ENCODE assay signal across 14 cellular contexts in genomic region chr16:86371083-86371803, GRCh38.
DNase-seq lines count a peak whose midpoint lies in the region; ATAC-seq, FAIRE-seq and TF ChIP-seq lines count a peak whose summit lies in the region.
"Had no signal": no experiment of that assay in that cellular context is flagged by ENCODE, and none has a peak within 500 bp of the region (broad histone marks: within the 10 kb centered on the region; RNA-seq: fewer than 3 reads in every experiment).

No MANE protein-coding gene starts in this region.

- H3K4me2 ChIP-seq in GM23338 (no peak overlapping the region), H1 (ENCODE audit: insufficient read depth in 1 of 2, low read depth in 2 of 2, low read length in 2 of 2) (no peak overlapping the region)
- H3K4me2 ChIP-seq: BLaER1 treated with 17β-estradiol and CSF1 and Interleukin-3, amounts not matched to agents 10 nM and 100 nM had no signal

- H3K36me3 ChIP-seq in GM23338 (ENCODE audit: insufficient read depth), result no peaks in the 10 kb centered on the region
- H3K36me3 ChIP-seq in H1 (ENCODE audit: control insufficient read depth in 2 of 4, insufficient read depth in 4 of 4, low read length in 3 of 4), result no peaks in the 10 kb centered on the region
- H3K36me3 ChIP-seq in upper lobe of right lung, result no peaks in the 10 kb centered on the region
- H3K36me3 ChIP-seq: BLaER1 treated with 17β-estradiol and CSF1 and Interleukin-3, amounts not matched to agents 10 nM and 100 nM had no signal

- H3K18ac ChIP-seq in H1 (ENCODE audit: extremely low read depth, low read length), result no peak overlapping the region

- H3K36me3 Mint-ChIP-seq in GM23338 (ENCODE audit: low read depth) (no peaks in the 10 kb centered on the region), neural crest cell (ENCODE audit: low read depth) (peaks cover 8% of the 10 kb centered on the region)
- H3K36me3 Mint-ChIP-seq: CD4-positive, CD25-positive, alpha-beta regulatory T cell had no signal

- H3K4me1 Mint-ChIP-seq in GM23338 (peaks cover 28% of the 10 kb centered on the region), neural crest cell (peaks cover 18% of the 10 kb centered on the region)
- H3K4me1 Mint-ChIP-seq: CD4-positive, CD25-positive, alpha-beta regulatory T cell had no signal

- peaks cover 10% of the 10 kb centered on the region for H3K27me3 Mint-ChIP-seq in GM23338 (ENCODE audit: insufficient read depth, low read depth, poor library complexity)
- H3K27me3 Mint-ChIP-seq in neural crest cell (ENCODE audit: low read depth), result peaks cover 27% of the 10 kb centered on the region
- H3K27me3 Mint-ChIP-seq: CD4-positive, CD25-positive, alpha-beta regulatory T cell had no signal

- no peak for TF ChIP-seq POLR2A in H1 (IDR thresholded peaks at IDR 0.05; ENCODE audit: control extremely low read depth in 1 of 2, low read depth in 2 of 2, low read length in 2 of 2)

- no peak for TF ChIP-seq CTCF in GM23338 (conservative IDR thresholded peaks at IDR 0.05; ENCODE audit: low read depth in 2 of 2)
- no peak for TF ChIP-seq CTCF in H1 (IDR thresholded peaks at IDR 0.05; ENCODE audit: control extremely low read depth in 1 of 3, insufficient read depth in 1 of 3, low read depth in 1 of 3, low read length in 3 of 3)
- TF ChIP-seq CTCF in neural crest cell (conservative IDR thresholded peaks at IDR 0.05), result no peak
- TF ChIP-seq CTCF in upper lobe of right lung (IDR thresholded peaks at IDR 0.05), result no peak

- H3K4me1 ChIP-seq in GM23338 (ENCODE audit: insufficient read depth) (peaks cover 18% of the 10 kb centered on the region), H1 (replicated peaks in 1 of 4; ENCODE audit: control insufficient read depth in 3 of 4, insufficient read depth in 4 of 4, low read length in 3 of 4) (peaks cover 4 to 21% (median 5%) of the 10 kb centered on the region in 4 experiments), upper lobe of right lung (peaks cover 6% of the 10 kb centered on the region)
- H3K4me1 ChIP-seq: BLaER1 treated with 17β-estradiol and CSF1 and Interleukin-3, amounts not matched to agents 10 nM and 100 nM had no signal

- no peak overlapping the region for H2BK5ac ChIP-seq in H1 (ENCODE audit: low read depth, low read length)

- no peak overlapping the region; a peak in 1 of 7 replicates for H3K9ac ChIP-seq in H1 (replicated peaks in 1 of 4; ENCODE audit: extremely low read depth in 1 of 4, low read depth in 3 of 4, low read length in 3 of 4)
- H3K9ac ChIP-seq: BLaER1 treated with 17β-estradiol and CSF1 and Interleukin-3, amounts not matched to agents 10 nM and 100 nM had no signal

- H3K4me3 Mint-ChIP-seq in GM23338, result no peak overlapping the region
- H3K4me3 Mint-ChIP-seq in neural crest cell, result no peak overlapping the region
- H3K4me3 Mint-ChIP-seq: CD4-positive, CD25-positive, alpha-beta regulatory T cell had no signal

- H2BK20ac ChIP-seq in H1 (ENCODE audit: low read length), result 0 out of 2 replicates have a peak overlapping the region, but pooled peaks have one; percentile 27

- H3K9me3 Mint-ChIP-seq in GM23338 (peaks cover 6% of the 10 kb centered on the region), neural crest cell (peaks cover 6% of the 10 kb centered on the region)

- H3K4ac ChIP-seq in H1 (replicated peaks; ENCODE audit: insufficient read length, low read depth, low read length), result no peak overlapping the region

- H4K91ac ChIP-seq in H1 (replicated peaks; ENCODE audit: insufficient read length, low read length), result no peak overlapping the region

- H2AFZ ChIP-seq in GM23338 (peak overlapping the region; percentile 69; the same call in 1 of the 2 replicates), H1 (ENCODE audit: low read length) (no peak overlapping the region)

- H3K14ac ChIP-seq in H1 (ENCODE audit: insufficient read length), result no peak overlapping the region

- H3K79me2 ChIP-seq in GM23338 (replicated peaks; ENCODE audit: insufficient read depth) (no peaks in the 10 kb centered on the region), H1 (ENCODE audit: control insufficient read depth in 1 of 2, insufficient read depth in 2 of 2, low read length in 2 of 2) (no peaks in the 10 kb centered on the region)

- H3K9me3 ChIP-seq in H1 (ENCODE audit: insufficient read depth in 2 of 2, low read depth in 1 of 2, low read length in 1 of 2) (peaks cover 0 to 6% of the 10 kb centered on the region in 2 experiments; a peak in 1 of 4 replicates), upper lobe of right lung (no peaks in the 10 kb centered on the region)

- no peak for ATAC-seq in GM23338
- no peak for ATAC-seq in upper lobe of right lung
- no peak for ATAC-seq in SK-N-SH treated with all-trans-retinoic acid at 6 μM for 48 hours

- H2BK12ac ChIP-seq in H1 (ENCODE audit: low read depth, low read length), result peak overlapping the region; percentile 39; the same call in 1 of the 2 replicates

- H2BK120ac ChIP-seq in H1 (replicated peaks; ENCODE audit: low read depth, low read length), result no peak overlapping the region

- H3K27ac Mint-ChIP-seq in GM23338 (no peak overlapping the region), neural crest cell (ENCODE audit: unreplicated experiment) (no peak overlapping the region)
- H3K27ac Mint-ChIP-seq: CD4-positive, CD25-positive, alpha-beta regulatory T cell had no signal

- DNase-seq in GM23338 (ENCODE audit: low spot score) (no peak), H1 (ENCODE audit: low read depth in 1 of 2, low spot score in 2 of 2) (no peak), neural crest cell (ENCODE audit: low read depth, low spot score) (peak; percentile 9), upper lobe of right lung (peak; percentile 45), SIG-M5 treated with dmso at 0.1 percent for 504 hours (lab: John Stamatoyannopoulos, UW; ENCODE audit: unreplicated experiment) (no peak), pons (ENCODE audit: low spot score) (no peak)
- DNase-seq: ACHN; CD4-positive, CD25-positive, alpha-beta regulatory T cell; DMS53; GF-D8; H7 had no signal

- H3K23ac ChIP-seq in H1 (ENCODE audit: insufficient read length), result no peak overlapping the region

- no peaks in the 10 kb centered on the region for H4K20me1 ChIP-seq in GM23338 (replicated peaks; ENCODE audit: insufficient read depth)
- H4K20me1 ChIP-seq in H1 (replicated peaks in 1 of 2; ENCODE audit: control insufficient read depth in 1 of 2, insufficient read depth in 2 of 2, low read length in 2 of 2), result no peaks in the 10 kb centered on the region
- H4K20me1 ChIP-seq: BLaER1 treated with 17β-estradiol and CSF1 and Interleukin-3, amounts not matched to agents 10 nM and 100 nM had no signal

- H3K23me2 ChIP-seq in H1 (ENCODE audit: low read depth, low read length), result no peaks in the 10 kb centered on the region

- 88% methylated on average over 19 of the region's 20 CpGs; no CpG with 5 or more reads in 1 of the 2 experiments for WGBS in H1 (ENCODE audit: extremely low coverage in 1 of 2, insufficient coverage in 1 of 2, insufficient read length in 1 of 2, insufficient replicate concordance in 2 of 2, low coverage in 1 of 2, low lambda C conversion rate in 2 of 2, missing lambda C conversion rate in 1 of 2), 2 experiments

- no peak overlapping the region for H3K56ac ChIP-seq in H1 (replicated peaks; ENCODE audit: insufficient read length, low read depth, low read length)

- H3K27me3 ChIP-seq in GM23338 (ENCODE audit: insufficient read depth), result no peaks in the 10 kb centered on the region
- H3K27me3 ChIP-seq in H1 (replicated peaks in 1 of 4; ENCODE audit: control insufficient read depth in 3 of 4, extremely low read depth in 1 of 4, insufficient read depth in 3 of 4, low read length in 3 of 4), result no peaks in the 10 kb centered on the region
- peaks cover 7% of the 10 kb centered on the region for H3K27me3 ChIP-seq in upper lobe of right lung

- H4K8ac ChIP-seq in H1 (ENCODE audit: extremely low read depth, insufficient read depth, low read length), result peak overlapping the region; percentile 57; the same call in 1 of the 2 replicates

- H3K79me1 ChIP-seq in H1 (ENCODE audit: low read depth, low read length), result no peaks in the 10 kb centered on the region

- no peak for FAIRE-seq in H1 (lab: Jason Lieb, UNC)
- FAIRE-seq: GM19239 had no signal

- intact Hi-C loops in upper lobe of right lung (cut with DNase I), result no loop called here

- no peak overlapping the region for H2BK15ac ChIP-seq in H1 (ENCODE audit: low read length)

- CTCF ChIA-PET in H1 (lab: Charles Lee; ENCODE audit: partially characterized antibody), result interaction anchor here (0.6 to 1.4 kb wide), 2 partner anchors 11 to 54 kb away, joined by 4 to 5 read pairs; no protein-coding TSS in a partner anchor

- H3K9me2 ChIP-seq in GM23338 (ENCODE audit: insufficient read depth), result no peaks in the 10 kb centered on the region

- H3K4me3 ChIP-seq in GM23338 (no peak overlapping the region), H1 (ENCODE audit: extremely low read depth in 1 of 4, insufficient read depth in 2 of 4, low read depth in 3 of 4, low read length in 4 of 4) (no peak overlapping the region), upper lobe of right lung (no peak overlapping the region)
- H3K4me3 ChIP-seq: BLaER1 treated with 17β-estradiol and CSF1 and Interleukin-3, amounts not matched to agents 10 nM and 100 nM had no signal

- POLR2A ChIA-PET in H1 (lab: Charles Lee; ENCODE audit: partially characterized antibody), result no interaction called here

- H3F3A ChIP-seq in GM23338 (replicated peaks; ENCODE audit: low read depth), result no peaks in the 10 kb centered on the region

- no peak overlapping the region for H4K5ac ChIP-seq in H1 (ENCODE audit: insufficient read length, low read depth, low read length)

- TF ChIP-seq EP300 in H1 (IDR thresholded peaks at IDR 0.05; ENCODE audit: borderline replicate concordance in 1 of 2, low read depth in 2 of 2, low read length in 2 of 2), result no peak

- TF ChIP-seq RAD21 in H1 (IDR thresholded peaks at IDR 0.05 in 1 of 2, conservative IDR thresholded peaks at IDR 0.05 in 1 of 2; ENCODE audit: low read depth in 2 of 2, low read length in 2 of 2), result no peak

- H2AK5ac ChIP-seq in H1 (ENCODE audit: low read depth, low read length), result 0 out of 2 replicates have a peak overlapping the region, but pooled peaks have one; percentile 53

- H3K27ac ChIP-seq in GM23338 (ENCODE audit: low read depth) (no peak overlapping the region), H1 (ENCODE audit: low read depth, low read length) (no peak overlapping the region), upper lobe of right lung (no peak overlapping the region)
- H3K27ac ChIP-seq: BLaER1 treated with 17β-estradiol and CSF1 and Interleukin-3, amounts not matched to agents 10 nM and 100 nM had no signal

TF ChIP-seq in GM23338, 12 proteins besides CTCF, POLR2A, EP300 and RAD21 (continues in another document):
- no peak for TF ChIP-seq EZH2phosphoT487 (IDR thresholded peaks at IDR 0.05; ENCODE audit: unreplicated experiment)

TF ChIP-seq in H1, 55 proteins besides CTCF, POLR2A, EP300 and RAD21 (continues in another document):
- no peak for TF ChIP-seq GTF2F1 (IDR thresholded peaks at IDR 0.05; ENCODE audit: borderline replicate concordance, low read depth, low read length)
- no peak for TF ChIP-seq RXRA (IDR thresholded peaks at IDR 0.05; ENCODE audit: insufficient read depth, low read depth, low read length)

Comparison
In these comparisons a context has a peak if more than half of its experiments do, and no peak if none do; other contexts are left out.
1. DNase-seq: peak in neural crest cell (single experiment) and upper lobe of right lung (single experiment); none in GM23338 (single experiment), H1 (0 of 2), SIG-M5 treated with dmso at 0.1 percent for 504 hours (single experiment) and pons (single experiment).